ENCODE assay signal across 8 cellular contexts in genomic region chr10:61896854-61897661, GRCh38. TPM values are rescaled to one million over a fixed set of nuclear protein-coding genes. Genes with fewer than 3 reads are reported as not detected.
DNase-seq lines count a peak whose midpoint lies in the region; ATAC-seq and TF ChIP-seq lines count a peak whose summit lies in the region.

No MANE protein-coding gene starts in this region.

- in situ Hi-C loops in transverse colon (cut with MboI; ENCODE audit: low pct_ligation_motif_present in 1 of 4, low pct_unique_long_range_greater_than_20kb in 1 of 4, low sequenced_read_pairs in 3 of 4): loop anchor here in 3 of 4 donors (10.0 kb wide), 3 partner anchors 148 to 358 kb away; no protein-coding TSS in a partner anchor

- no peaks in the 10 kb centered on the region for H3K36me3 Mint-ChIP-seq in activated T-cell treated with anti-CD3 and anti-CD28 coated beads, Interleukin-2, amount 50 U/mL, for 4 hours (ENCODE audit: insufficient read depth)
- H3K36me3 Mint-ChIP-seq in naive thymus-derived CD8-positive, alpha-beta T cell: no peaks in the 10 kb centered on the region

- peaks cover 42% of the 10 kb centered on the region for H3K4me1 Mint-ChIP-seq in activated T-cell treated with anti-CD3 and anti-CD28 coated beads, Interleukin-2, amount 50 U/mL, for 4 hours (ENCODE audit: low read depth)
- peaks cover 7 to 39% (median 32%) of the 10 kb centered on the region in 4 donors for H3K4me1 Mint-ChIP-seq in naive thymus-derived CD8-positive, alpha-beta T cell

- H3K27ac ChIP-seq in transverse colon: peak overlapping the region; percentile 98

- peaks cover 6 to 39% (median 30%) of the 10 kb centered on the region in 4 donors for H3K4me1 ChIP-seq in transverse colon

- intact Hi-C loops in transverse colon (cut with DNase I; ENCODE audit: low total_unique reads): no loop called here

- 45 to 51% methylated on average over 14 to 30 of the region's 32 CpGs for WGBS in transverse colon (ENCODE audit: low coverage in 1 of 2), 2 donors

- H3K27me3 ChIP-seq in transverse colon: no peaks in the 10 kb centered on the region

- POLR2A ChIA-PET in naive thymus-derived CD8-positive, alpha-beta T cell (lab: Charles Lee): interaction anchor here (0.6 to 2.1 kb wide), 5 partner anchors 14 to 852 kb away, joined by 3 to 7 read pairs (median 4); no protein-coding TSS in a partner anchor

- no peaks in the 10 kb centered on the region for H3K9me3 Mint-ChIP-seq in activated T-cell treated with anti-CD3 and anti-CD28 coated beads, Interleukin-2, amount 50 U/mL, for 4 hours
- no peaks in the 10 kb centered on the region for H3K9me3 Mint-ChIP-seq in naive thymus-derived CD8-positive, alpha-beta T cell

- no peak for TF ChIP-seq EP300 in transverse colon (IDR thresholded peaks at IDR 0.05; ENCODE audit: low read depth)

- DNase-seq in AML-193 (lab: John Stamatoyannopoulos, UW): peak; percentile 45 to 56
- peak; percentile 71 for DNase-seq in NCI-H748 (lab: John Stamatoyannopoulos, UW; ENCODE audit: unreplicated experiment)
- DNase-seq in activated T-cell treated with anti-CD3 and anti-CD28 coated beads, Interleukin-2, amount 50 U/mL, for 4 hours: peak; percentile 36
- DNase-seq in fibroblast of mammary gland (ENCODE audit: low read depth): peak; percentile 89
- peak in 9 of 10 donors; percentile 32 to 79 (median 60) for DNase-seq in naive thymus-derived CD8-positive, alpha-beta T cell
- DNase-seq in transverse colon: peak; percentile 58

- TF ChIP-seq CTCF in fibroblast of mammary gland (conservative IDR thresholded peaks at IDR 0.05; ENCODE audit: control insufficient read depth, insufficient read depth, low read depth, low read length) (peak; percentile 79), transverse colon (IDR thresholded peaks at IDR 0.05) (peak; percentile 63 to 81 (median 65))

- ATAC-seq in GM18858 (IDR thresholded peaks at IDR 0.05; ENCODE audit: unreplicated experiment): peak; percentile 59
- ATAC-seq in HG03025 (IDR thresholded peaks at IDR 0.05; ENCODE audit: low FRiP score, unreplicated experiment): peak; percentile 49
- peak; percentile 61 to 64 for ATAC-seq in activated T-cell treated with anti-CD3 and anti-CD28 coated beads, Interleukin-2, amount 50 U/mL, for 4 hours
- ATAC-seq in naive thymus-derived CD8-positive, alpha-beta T cell: peak; percentile 68 to 73

- peak overlapping the region in 8 of 10 donors; percentile 39 to 92 (median 84) for H3K27ac Mint-ChIP-seq in naive thymus-derived CD8-positive, alpha-beta T cell

- no peaks in the 10 kb centered on the region for H3K36me3 ChIP-seq in transverse colon

- H3K4me3 ChIP-seq in fibroblast of mammary gland (ENCODE audit: control insufficient read depth, low read depth, low read length): peak overlapping the region; percentile 25
- peak overlapping the region in 1 of 4 donors; percentile 20 for H3K4me3 ChIP-seq in transverse colon

- H3K27me3 Mint-ChIP-seq in activated T-cell treated with anti-CD3 and anti-CD28 coated beads, Interleukin-2, amount 50 U/mL, for 4 hours (ENCODE audit: low read depth): no peaks in the 10 kb centered on the region
- no peaks in the 10 kb centered on the region for H3K27me3 Mint-ChIP-seq in naive thymus-derived CD8-positive, alpha-beta T cell

- no peak for TF ChIP-seq POLR2A in transverse colon (IDR thresholded peaks at IDR 0.05)

- H3K4me3 Mint-ChIP-seq in activated T-cell treated with anti-CD3 and anti-CD28 coated beads, Interleukin-2, amount 50 U/mL, for 4 hours: peak overlapping the region; percentile 78
- H3K4me3 Mint-ChIP-seq in naive thymus-derived CD8-positive, alpha-beta T cell: peak overlapping the region; percentile 77 to 89 (median 84)

- no peaks in the 10 kb centered on the region for H3K9me3 ChIP-seq in transverse colon

RNA-seq across cellular contexts. Expression of gene ARID5B, which starts 4.4 kb away (rescaled TPM):
- total RNA-seq in activated T-cell treated with anti-CD3 and anti-CD28 coated beads, Interleukin-2, amount 50 U/mL, for 4 hours: 10 to 100 TPM; 50.8 to 83.7 (median 69.8) TPM
- total RNA-seq in naive thymus-derived CD8-positive, alpha-beta T cell: 10 to 100 TPM in 1 of 2 experiments, 1 to 10 TPM in 1; 9.6 to 12.4 TPM
- 10 to 100 TPM; 12.6 to 22.5 (median 16.2) TPM for polyA plus RNA-seq in naive thymus-derived CD8-positive, alpha-beta T cell
- 10 to 100 TPM; 17.7 to 54.6 (median 34.8) TPM for total RNA-seq in transverse colon

Comparison
In these comparisons a context has a peak if more than half of its experiments do, and no peak if none do; other contexts are left out.
1. DNase-seq: peak in every context shown above with its lines; median percentile 89 in fibroblast of mammary gland; 71 in NCI-H748; 60 in naive thymus-derived CD8-positive, alpha-beta T cell; 58 in transverse colon; 50 in AML-193; 36 in activated T-cell treated with anti-CD3 and anti-CD28 coated beads, Interleukin-2, amount 50 U/mL, for 4 hours.